ENCODE assay signal across 10 cellular contexts in genomic region chr17:40312131-40312731, GRCh38. TPM values are rescaled to one million over a fixed set of nuclear protein-coding genes. Genes with fewer than 3 reads are reported as not detected.
A peak's percentile ranks its signal among the peaks of the same experiment; 100 is the strongest.
DNase-seq lines count a peak whose midpoint lies in the region; ATAC-seq and TF ChIP-seq lines count a peak whose summit lies in the region.
"Had no signal": no experiment of that assay in that cellular context is flagged by ENCODE, and none has a peak within 500 bp of the region (broad histone marks: within the 10 kb centered on the region; RNA-seq: fewer than 3 reads in every experiment).

No MANE protein-coding gene starts in this region.

- H3K4me1 Mint-ChIP-seq in activated CD8-positive, alpha-beta memory T cell treated with anti-CD3 and anti-CD28 coated beads, Interleukin-2, amount 10 ng/mL, durations not matched to agents 7 days and 5 days = peaks cover 55% of the 10 kb centered on the region
- H3K4me1 Mint-ChIP-seq in CD4-positive, alpha-beta memory T cell = peaks cover 21 to 72% (median 49%) of the 10 kb centered on the region in 4 donors

- ATAC-seq in activated CD8-positive, alpha-beta memory T cell treated with anti-CD3 and anti-CD28 coated beads, Interleukin-2, amount 10 ng/mL, durations not matched to agents 7 days and 5 days = no peak
- ATAC-seq in HG03439 (IDR thresholded peaks at IDR 0.05; ENCODE audit: unreplicated experiment) (no peak), HG03565 (IDR thresholded peaks at IDR 0.05; ENCODE audit: unreplicated experiment) (no peak)

- H3K27ac ChIP-seq in breast epithelium = peak overlapping the region; percentile 94 to 97
- no peak overlapping the region for H3K27ac ChIP-seq in CD4-positive, alpha-beta memory T cell (ENCODE audit: low read depth, low read length)

- H3K4me3 Mint-ChIP-seq in activated CD8-positive, alpha-beta memory T cell treated with anti-CD3 and anti-CD28 coated beads, Interleukin-2, amount 10 ng/mL, durations not matched to agents 7 days and 5 days = no peak overlapping the region
- H3K4me3 Mint-ChIP-seq in CD4-positive, alpha-beta memory T cell = no peak overlapping the region
- H3K4me3 Mint-ChIP-seq: activated T-helper 1 cell treated with anti-CD3 and anti-CD28 coated beads, Interleukin-12 subunit alpha, Interleukin-12 subunit beta, Interleukin-2, Interleukin-4 antibody, amounts not matched to agents 30 ng/mL and 10 ng/mL and 1 ng/mL, durations not matched to agents 14 hours and 24 hours and 36 hours had no signal

- POLR2A ChIA-PET in CD4-positive, alpha-beta memory T cell (lab: Charles Lee; ENCODE audit: partially characterized antibody) = interaction anchor here (1.2 to 37.1 kb wide), 3 partner anchors 9 to 32 kb away, joined by 3 to 1054 read pairs (median 367); no protein-coding TSS in a partner anchor

- no peaks in the 10 kb centered on the region for H3K36me3 Mint-ChIP-seq in activated CD8-positive, alpha-beta memory T cell treated with anti-CD3 and anti-CD28 coated beads, Interleukin-2, amount 10 ng/mL, durations not matched to agents 7 days and 5 days
- no peaks in the 10 kb centered on the region for H3K36me3 Mint-ChIP-seq in CD4-positive, alpha-beta memory T cell

- intact Hi-C loops in breast epithelium (cut with DNase I; ENCODE audit: low total_unique reads) = no loop called here
- intact Hi-C loops in CD4-positive, alpha-beta memory T cell (cut with micrococcal nuclease) = no loop called here

- no peak overlapping the region for H3K27ac Mint-ChIP-seq in activated CD8-positive, alpha-beta memory T cell treated with anti-CD3 and anti-CD28 coated beads, Interleukin-2, amount 10 ng/mL, durations not matched to agents 7 days and 5 days
- peak overlapping the region in 2 of 7 donors; percentile 46 to 48 for H3K27ac Mint-ChIP-seq in CD4-positive, alpha-beta memory T cell
- H3K27ac Mint-ChIP-seq: activated T-helper 1 cell treated with anti-CD3 and anti-CD28 coated beads, Interleukin-12 subunit alpha, Interleukin-12 subunit beta, Interleukin-2, Interleukin-4 antibody, amounts not matched to agents 30 ng/mL and 10 ng/mL and 1 ng/mL, durations not matched to agents 14 hours and 24 hours and 36 hours had no signal

- H3K9me3 ChIP-seq in breast epithelium = no peaks in the 10 kb centered on the region
- H3K9me3 ChIP-seq in CD4-positive, alpha-beta memory T cell (ENCODE audit: control insufficient read depth in 1 of 2, low read length in 2 of 2) = no peaks in the 10 kb centered on the region
- H3K9me3 ChIP-seq: Peyer's patch had no signal

- H3K4me3 ChIP-seq in breast epithelium = no peak overlapping the region
- H3K4me3 ChIP-seq in CD4-positive, alpha-beta memory T cell (ENCODE audit: low read length in 2 of 2) = no peak overlapping the region
- H3K4me3 ChIP-seq: Peyer's patch had no signal

- H3K36me3 ChIP-seq in breast epithelium = no peaks in the 10 kb centered on the region
- H3K36me3 ChIP-seq in CD4-positive, alpha-beta memory T cell (ENCODE audit: insufficient read depth, low read length) = no peaks in the 10 kb centered on the region
- H3K36me3 ChIP-seq: Peyer's patch had no signal

- H3K27me3 Mint-ChIP-seq in activated CD8-positive, alpha-beta memory T cell treated with anti-CD3 and anti-CD28 coated beads, Interleukin-2, amount 10 ng/mL, durations not matched to agents 7 days and 5 days = no peaks in the 10 kb centered on the region
- no peaks in the 10 kb centered on the region for H3K27me3 Mint-ChIP-seq in CD4-positive, alpha-beta memory T cell

- no peak for TF ChIP-seq POLR2A in breast epithelium (IDR thresholded peaks at IDR 0.05)

- CTCF ChIA-PET in activated CD8-positive, alpha-beta memory T cell treated with anti-CD3 and anti-CD28 coated beads, Interleukin-2, amount 10 ng/mL, durations not matched to agents 7 days and 5 days (lab: Charles Lee) = interaction anchor here (1.2 to 31.0 kb wide), 5 partner anchors 9 to 110 kb away, joined by 3 to 433 read pairs (median 5); no protein-coding TSS in a partner anchor
- CTCF ChIA-PET in CD4-positive, alpha-beta memory T cell (lab: Charles Lee; ENCODE audit: partially characterized antibody) = interaction anchor here (1.1 to 18.1 kb wide), 4 partner anchors 9 to 128 kb away, joined by 3 to 573 read pairs (median 7); no protein-coding TSS in a partner anchor

- DNase-seq in activated CD8-positive, alpha-beta memory T cell treated with anti-CD3 and anti-CD28 coated beads for 24 hours = peak; percentile 56
- DNase-seq in activated CD8-positive, alpha-beta memory T cell treated with anti-CD3 and anti-CD28 coated beads, Interleukin-2, amount 10 ng/mL, durations not matched to agents 7 days and 5 days = no peak
- DNase-seq in breast epithelium (ENCODE audit: low spot score in 2 of 2) (no peak), mesenteric fat pad (ENCODE audit: low spot score) (peak; percentile 86), ureter (ENCODE audit: low spot score) (peak; percentile 64)
- DNase-seq in CD4-positive, alpha-beta memory T cell = no peak

- no peaks in the 10 kb centered on the region for H3K9me3 Mint-ChIP-seq in activated CD8-positive, alpha-beta memory T cell treated with anti-CD3 and anti-CD28 coated beads, Interleukin-2, amount 10 ng/mL, durations not matched to agents 7 days and 5 days (ENCODE audit: low read depth)
- H3K9me3 Mint-ChIP-seq in CD4-positive, alpha-beta memory T cell = no peaks in the 10 kb centered on the region
- H3K9me3 Mint-ChIP-seq: activated T-helper 1 cell treated with anti-CD3 and anti-CD28 coated beads, Interleukin-12 subunit alpha, Interleukin-12 subunit beta, Interleukin-2, Interleukin-4 antibody, amounts not matched to agents 30 ng/mL and 10 ng/mL and 1 ng/mL, durations not matched to agents 14 hours and 24 hours and 36 hours had no signal

- no peaks in the 10 kb centered on the region for H3K27me3 ChIP-seq in breast epithelium
- no peaks in the 10 kb centered on the region for H3K27me3 ChIP-seq in CD4-positive, alpha-beta memory T cell (ENCODE audit: insufficient read depth, low read length)
- H3K27me3 ChIP-seq: Peyer's patch had no signal

- peaks cover 44 to 80% of the 10 kb centered on the region in 2 donors for H3K4me1 ChIP-seq in breast epithelium
- peaks cover 84% of the 10 kb centered on the region for H3K4me1 ChIP-seq in CD4-positive, alpha-beta memory T cell (ENCODE audit: insufficient read depth, low read length)

- TF ChIP-seq CTCF in breast epithelium (IDR thresholded peaks at IDR 0.05) = no peak

RNA-seq across cellular contexts. Expression of gene RARA, which starts 3.3 kb away (rescaled TPM):
- total RNA-seq in activated CD8-positive, alpha-beta memory T cell treated with anti-CD3 and anti-CD28 coated beads, Interleukin-2, amount 10 ng/mL, durations not matched to agents 7 days and 5 days = 10 to 100 TPM; 29.9 to 39.5 TPM
- total RNA-seq in breast epithelium = 10 to 100 TPM; 14.2 to 31.2 (median 25.2) TPM
- 70.3 TPM for total RNA-seq in mesenteric fat pad
- 34.9 TPM for total RNA-seq in ureter
- 10 to 100 TPM; 54.1 to 54.5 TPM for total RNA-seq in CD4-positive, alpha-beta memory T cell
- 10 to 100 TPM in 1 of 2 donors, 1 to 10 TPM in 1; 5.1 to 20.7 TPM for polyA plus RNA-seq in CD4-positive, alpha-beta memory T cell

RNA-seq across cellular contexts. Expression of gene CDC6, which starts 24.6 kb away (rescaled TPM):
- 100 to 1,000 TPM; 109 to 111 TPM for total RNA-seq in activated CD8-positive, alpha-beta memory T cell treated with anti-CD3 and anti-CD28 coated beads, Interleukin-2, amount 10 ng/mL, durations not matched to agents 7 days and 5 days
- under 1 TPM; 0.29 to 0.98 (median 0.80) TPM for total RNA-seq in breast epithelium
- total RNA-seq in mesenteric fat pad = 2.4 TPM
- total RNA-seq in ureter = 3.1 TPM
- 1 to 10 TPM in 1 of 2 experiments, under 1 TPM in 1; 0.72 to 2.1 TPM for total RNA-seq in CD4-positive, alpha-beta memory T cell
- polyA plus RNA-seq in CD4-positive, alpha-beta memory T cell = under 1 TPM; 0.61 to 0.87 TPM

RNA-seq across cellular contexts. Expression of gene GJD3, which starts 52.3 kb away (rescaled TPM):
- total RNA-seq in activated CD8-positive, alpha-beta memory T cell treated with anti-CD3 and anti-CD28 coated beads, Interleukin-2, amount 10 ng/mL, durations not matched to agents 7 days and 5 days = not detected
- total RNA-seq in breast epithelium (not detected), mesenteric fat pad (0.77 TPM), ureter (2.0 TPM)
- total RNA-seq in CD4-positive, alpha-beta memory T cell = not detected
- polyA plus RNA-seq in CD4-positive, alpha-beta memory T cell = not detected

Comparison
In these comparisons a context has a peak if more than half of its experiments do, and no peak if none do; other contexts are left out.
1. DNase-seq: peak in activated CD8-positive, alpha-beta memory T cell treated with anti-CD3 and anti-CD28 coated beads for 24 hours (single experiment), mesenteric fat pad (single experiment) and ureter (single experiment); none in activated CD8-positive, alpha-beta memory T cell treated with anti-CD3 and anti-CD28 coated beads, Interleukin-2, amount 10 ng/mL, durations not matched to agents 7 days and 5 days (single experiment), breast epithelium (0 of 2) and CD4-positive, alpha-beta memory T cell (0 of 5).
2. RNA of gene CDC6, which starts 24.6 kb away (total RNA-seq): 109 to 111 TPM in activated CD8-positive, alpha-beta memory T cell treated with anti-CD3 and anti-CD28 coated beads, Interleukin-2, amount 10 ng/mL, durations not matched to agents 7 days and 5 days; 3.1 TPM in ureter (single experiment), 2.4 TPM in mesenteric fat pad (single experiment), 0.72 to 2.1 TPM in CD4-positive, alpha-beta memory T cell and 0.29 to 0.98 TPM in breast epithelium; every median in the first group is over 10 times any median in the second.